In the genomic region with DNA sequence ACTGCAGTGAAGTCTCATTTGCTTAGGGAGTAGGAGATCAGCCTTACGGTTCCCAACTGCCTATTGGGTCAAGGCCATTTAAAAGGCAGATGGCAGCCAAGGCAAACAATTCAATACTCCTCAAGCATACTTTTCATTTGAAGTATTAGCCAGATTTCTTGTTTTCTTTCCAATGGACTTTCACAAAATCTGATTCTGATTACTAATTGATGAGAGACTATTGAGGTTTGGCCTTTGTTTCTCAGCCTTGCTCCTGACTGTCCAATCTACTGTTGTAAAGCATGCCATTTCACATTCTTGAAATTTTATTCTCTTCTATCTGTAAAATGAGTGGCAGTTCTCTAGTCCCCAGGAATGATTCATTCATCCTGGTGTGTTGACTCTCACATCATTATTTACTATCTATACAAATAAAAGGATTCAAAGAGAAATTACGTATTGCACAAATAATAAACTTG, we compare ENCODE assay signal across 13 cellular contexts.
A peak's percentile ranks its signal among the peaks of the same experiment; 100 is the strongest.
DNase-seq lines count a peak whose midpoint lies in the region; ATAC-seq, FAIRE-seq and TF ChIP-seq lines count a peak whose summit lies in the region.
"Had no signal": no experiment of that assay in that cellular context is flagged by ENCODE, and none has a peak within 500 bp of the region (broad histone marks: within the 10 kb centered on the region; RNA-seq: fewer than 3 reads in every experiment).

No MANE protein-coding gene starts in this region.

- DNase-seq in ACHN: peak; percentile 17
- peak; percentile 89 for DNase-seq in PC-3
- DNase-seq in fibroblast of mammary gland (ENCODE audit: low read depth): peak; percentile 58
- DNase-seq in pancreas: no peak
- no peak for DNase-seq in COLO829 (ENCODE audit: low spot score)
- no peak for DNase-seq in NCI-H748 treated with DMSO at 0.1 percent for 48 hours (lab: John Stamatoyannopoulos, UW)
- no peak for DNase-seq in GM10266 (ENCODE audit: extremely low spot score)
- DNase-seq: activated CD4-positive, alpha-beta T cell treated with anti-CD3 and anti-CD28 coated beads, Interleukin-2, amount 50 U/mL, for 1 hour; activated gamma-delta T cell treated with Interleukin-2 at 50 U/mL for 16 hours; AML-193; NCI-H526 treated with DMSO at 0.1 percent for 48 hours had no signal

- no peak overlapping the region for H3K4me3 ChIP-seq in PC-3 (ENCODE audit: low read length)
- H3K4me3 ChIP-seq in fibroblast of mammary gland (ENCODE audit: control insufficient read depth, low read depth, low read length): no peak overlapping the region
- no peak overlapping the region for H3K4me3 ChIP-seq in pancreas
- H3K4me3 ChIP-seq: SK-N-MC had no signal

- no peaks in the 10 kb centered on the region for H3K27me3 ChIP-seq in PC-3 (ENCODE audit: low read length)
- no peaks in the 10 kb centered on the region for H3K27me3 ChIP-seq in pancreas

- no peaks in the 10 kb centered on the region for H4K20me1 ChIP-seq in PC-3 (ENCODE audit: low read length)

- H3K9me3 ChIP-seq in PC-3 (ENCODE audit: low read length) (no peaks in the 10 kb centered on the region), pancreas (no peaks in the 10 kb centered on the region)

- H3K4me1 ChIP-seq in PC-3 (ENCODE audit: insufficient read depth, low read length): peaks cover 14% of the 10 kb centered on the region
- H3K4me1 ChIP-seq in pancreas: peaks cover 0 to 12% (median 0%) of the 10 kb centered on the region in 3 donors

- POLR2A ChIA-PET in PC-3 (lab: Charles Lee; ENCODE audit: unreplicated experiment): no interaction called here

- TF ChIP-seq CTCF in PC-3 (conservative IDR thresholded peaks at IDR 0.05; ENCODE audit: low read depth, low read length) (no peak), fibroblast of mammary gland (conservative IDR thresholded peaks at IDR 0.05; ENCODE audit: control insufficient read depth, insufficient read depth, low read depth, low read length) (no peak), pancreas (IDR thresholded peaks at IDR 0.05) (no peak), GM10266 (IDR thresholded peaks at IDR 0.05; ENCODE audit: control insufficient read depth, insufficient read depth, low read depth, missing control alignments) (no peak)

- in situ Hi-C loops in ACHN (cut with HindIII; ENCODE audit: low pct_ligation_motif_present, low pct_unique_long_range_greater_than_20kb, low sequenced_read_pairs): no loop called here

- H3K9me2 ChIP-seq in PC-3 (replicated peaks; ENCODE audit: low read length): no peaks in the 10 kb centered on the region

- H3K27ac ChIP-seq in PC-3 (ENCODE audit: low read length): peak overlapping the region; percentile 30
- no peak overlapping the region for H3K27ac ChIP-seq in pancreas
- H3K27ac ChIP-seq: SK-N-MC had no signal

- H3K36me3 ChIP-seq in PC-3 (ENCODE audit: low read depth, low read length) (no peaks in the 10 kb centered on the region), pancreas (no peaks in the 10 kb centered on the region)

- CTCF ChIA-PET in PC-3 (lab: Charles Lee): no interaction called here

- H3K79me2 ChIP-seq in PC-3 (ENCODE audit: low read length): no peaks in the 10 kb centered on the region

- H3F3A ChIP-seq in PC-3 (ENCODE audit: low read length, unreplicated experiment): no peaks in the 10 kb centered on the region

- intact Hi-C loops in PC-3 (cut with micrococcal nuclease): no loop called here
- intact Hi-C loops in pancreas (cut with DNase I): no loop called here

- H2AFZ ChIP-seq in PC-3 (ENCODE audit: low read length): no peak overlapping the region

- peak; percentile 98 for ATAC-seq in PC-3
- ATAC-seq in pancreas: peak in 3 of 4 donors; percentile 30 to 69 (median 50)
- no peak for ATAC-seq in HG03139 (IDR thresholded peaks at IDR 0.05; ENCODE audit: unreplicated experiment)

- H3K4me2 ChIP-seq in PC-3 (ENCODE audit: low read length): peak overlapping the region; percentile 11; the same call in 1 of the 2 replicates

- no peak overlapping the region for H3K9ac ChIP-seq in PC-3 (ENCODE audit: low read length)

- no TSS peak for BruUV-seq in PC-3 (replicated peaks; lab: Mats Ljungman, UMichigan)

- FAIRE-seq in pancreas (lab: Jason Lieb, UNC): peak; percentile 5

- 15 to 42% methylated on average over 2 of the region's 2 CpGs for WGBS in pancreas, 2 donors

Comparison
In these comparisons a context has a peak if more than half of its experiments do, and no peak if none do; other contexts are left out.
1. DNase-seq: peak in ACHN (single experiment), PC-3 (single experiment) and fibroblast of mammary gland (single experiment); none in pancreas (0 of 6), COLO829 (single experiment), NCI-H748 treated with DMSO at 0.1 percent for 48 hours (single experiment) and GM10266 (single experiment).